ENCODE assay signal across 10 cellular contexts in genomic region chr9:77690723-77691122, GRCh38. TPM values are rescaled to one million over a fixed set of nuclear protein-coding genes. Genes with fewer than 3 reads are reported as not detected.
"Had no signal": no experiment of that assay in that cellular context is flagged by ENCODE, and none has a peak within 500 bp of the region (broad histone marks: within the 10 kb centered on the region; RNA-seq: fewer than 3 reads in every experiment).

No MANE protein-coding gene starts in this region.

RNA-seq across cellular contexts. Expression of gene GNA14, which starts 42.6 kb away (rescaled TPM):
- total RNA-seq: activated CD4-positive, alpha-beta memory T cell treated with anti-CD3 and anti-CD28 coated beads for 36 hours; activated CD4-positive, alpha-beta T cell treated with anti-CD3 and anti-CD28 coated beads, Interleukin-2, amount 10 ng/mL, durations not matched to agents 24 days and 14 days; activated CD8-positive, alpha-beta memory T cell treated with anti-CD3 and anti-CD28 coated beads for 36 hours; activated CD8-positive, alpha-beta T cell treated with anti-CD3 and anti-CD28 coated beads for 36 hours; activated naive CD4-positive, alpha-beta T cell treated with anti-CD3 and anti-CD28 coated beads for 36 hours; activated naive CD8-positive, alpha-beta T cell treated with anti-CD3 and anti-CD28 coated beads for 36 hours; activated T-helper 1 cell treated with anti-CD3 and anti-CD28 coated beads, Interleukin-12 subunit alpha, Interleukin-12 subunit beta, Interleukin-2, Interleukin-4 antibody, amounts not matched to agents 30 ng/mL and 10 ng/mL and 1 ng/mL, durations not matched to agents 14 hours and 24 hours and 36 hours; activated T-helper 17 cell treated with anti-CD3 and anti-CD28 coated beads, Interleukin-2, amount 50 U/mL, for 72 hours; T-helper 17 cell; T-helper 2 cell treated with Interferon-gamma antibody and Interleukin-4, amounts not matched to agents 100 ng/mL and 5 ng/mL, for 36 hours had no signal
